In genomic region chr3:136751259-136752045, GRCh38 we compare ENCODE assay signal across 8 cellular contexts. TPM values are rescaled to one million over a fixed set of nuclear protein-coding genes. Genes with fewer than 3 reads are reported as not detected.
DNase-seq lines count a peak whose midpoint lies in the region; ATAC-seq, FAIRE-seq and TF ChIP-seq lines count a peak whose summit lies in the region.

No MANE protein-coding gene starts in this region.

- peak; percentile 19 for ATAC-seq in HG02943 (IDR thresholded peaks at IDR 0.05; ENCODE audit: low read depth, unreplicated experiment)
- ATAC-seq in GM21786 (IDR thresholded peaks at IDR 0.05; ENCODE audit: unreplicated experiment): no peak

- DNase-seq in NCI-H2227 treated with DMSO at 0.1 percent for 48 hours (lab: John Stamatoyannopoulos, UW) (peak; percentile 64), bronchial epithelial cell (ENCODE audit: low read depth) (peak; percentile 22), iris pigment epithelial cell (ENCODE audit: low read depth) (peak; percentile 64)
- DNase-seq in activated CD4-positive, CD25-positive, alpha-beta regulatory T cell (lab: John Stamatoyannopoulos, UW): peak; percentile 37 to 57 (median 51)
- DNase-seq in stimulated activated CD4-positive, alpha-beta T cell treated with anti-CD3 and anti-CD28 coated beads, Interleukin-12 subunit alpha, Interleukin-12 subunit beta, amount 100 ng/mL, for 4 hours: peak; percentile 60

- peak overlapping the region; percentile 92 for H3K4me3 ChIP-seq in GM08714 (ENCODE audit: low read length)
- H3K4me3 ChIP-seq in bronchial epithelial cell (ENCODE audit: low read depth, low read length): peak overlapping the region; percentile 74

- no peak for FAIRE-seq in bronchial epithelial cell (lab: Jason Lieb, UNC)

- no peaks in the 10 kb centered on the region for H3K27me3 ChIP-seq in bronchial epithelial cell (ENCODE audit: control insufficient read depth, insufficient read depth, low read length)

- no peaks in the 10 kb centered on the region for H3K36me3 ChIP-seq in bronchial epithelial cell (ENCODE audit: control insufficient read depth, insufficient read depth, low read length)

- no peak for TF ChIP-seq CTCF in bronchial epithelial cell (IDR thresholded peaks at IDR 0.05; ENCODE audit: insufficient read depth, low read length, severe bottlenecking)

RNA-seq across cellular contexts. Expression of gene STAG1, which starts 0.7 kb away (rescaled TPM):
- 20.9 and 26.3 TPM in 2 replicates for total RNA-seq in bronchial epithelial cell
